8 cellular contexts compared by ENCODE assay signal in genomic region chr10:13074562-13075451, GRCh38. TPM values are rescaled to one million over a fixed set of nuclear protein-coding genes. Genes with fewer than 3 reads are reported as not detected.
A peak's percentile ranks its signal among the peaks of the same experiment; 100 is the strongest.
DNase-seq lines count a peak whose midpoint lies in the region; ATAC-seq and TF ChIP-seq lines count a peak whose summit lies in the region.

No MANE protein-coding gene starts in this region.

- peak overlapping the region; percentile 11 for H3K9ac ChIP-seq in endodermal cell (ENCODE audit: extremely low read depth, low read length, poor library complexity, severe bottlenecking)

- no peaks in the 10 kb centered on the region for H3K4me1 Mint-ChIP-seq in endodermal cell
- H3K4me1 Mint-ChIP-seq in mesothelial cell of epicardium, result peaks cover 9% of the 10 kb centered on the region

- WGBS in endodermal cell (ENCODE audit: insufficient coverage in 1 of 2, insufficient read length in 1 of 2), 2 experiments, result 37 to 41% methylated on average over 14 to 18 of the region's 18 CpGs

- DNase-seq in BE2C, result peak; percentile 76
- DNase-seq in H4 (ENCODE audit: low spot score), result peak; percentile 42
- DNase-seq in NCI-H446 treated with DMSO at 0.1 percent for 48 hours (lab: John Stamatoyannopoulos, UW), result peak; percentile 39
- peak; percentile 48 for DNase-seq in activated CD4-positive, alpha-beta T cell treated with anti-CD3 and anti-CD28 coated beads, Interleukin-2, amount 50 U/mL, for 1 hour
- peak; percentile 94 for DNase-seq in endodermal cell
- DNase-seq in mesothelial cell of epicardium (ENCODE audit: low spot score in 2 of 2, unreplicated experiment in 2 of 2), result peak; percentile 53 to 81
- peak; percentile 30 for DNase-seq in stimulated activated CD8-positive, alpha-beta memory T cell treated with anti-CD3 and anti-CD28 coated beads, Interleukin-7, amount 100 ng/mL, for 24 hours (ENCODE audit: low read depth)

- no peak overlapping the region for H3K27ac ChIP-seq in endodermal cell (ENCODE audit: low read depth, low read length)

- H3K9me3 ChIP-seq in BE2C, result no peaks in the 10 kb centered on the region
- H3K9me3 ChIP-seq in endodermal cell (ENCODE audit: control insufficient read depth, low read length), result peaks cover 15% of the 10 kb centered on the region

- no peak for ATAC-seq in HG02571 (IDR thresholded peaks at IDR 0.05; ENCODE audit: unreplicated experiment)

- no peaks in the 10 kb centered on the region for H3K4me1 ChIP-seq in BE2C
- H3K4me1 ChIP-seq in endodermal cell (ENCODE audit: control insufficient read depth, insufficient read depth, low read length), result no peaks in the 10 kb centered on the region

- peaks cover 4% of the 10 kb centered on the region for H3K36me3 Mint-ChIP-seq in endodermal cell (ENCODE audit: low read depth)
- H3K36me3 Mint-ChIP-seq in mesothelial cell of epicardium, result peaks cover 4% of the 10 kb centered on the region

- TF ChIP-seq CTCF in BE2C (IDR thresholded peaks at IDR 0.05; ENCODE audit: low read depth, low read length) (peak; percentile 85), endodermal cell (conservative IDR thresholded peaks at IDR 0.05) (peak; percentile 95), mesothelial cell of epicardium (IDR thresholded peaks at IDR 0.05; ENCODE audit: unreplicated experiment) (peak; percentile 80)

- no peak overlapping the region for H3K4me3 Mint-ChIP-seq in endodermal cell
- no peak overlapping the region for H3K4me3 Mint-ChIP-seq in mesothelial cell of epicardium

- H3K36me3 ChIP-seq in BE2C, result no peaks in the 10 kb centered on the region
- H3K36me3 ChIP-seq in endodermal cell (ENCODE audit: control insufficient read depth, insufficient read depth, low read length), result no peaks in the 10 kb centered on the region

- no peaks in the 10 kb centered on the region for H3K27me3 Mint-ChIP-seq in endodermal cell (ENCODE audit: insufficient read depth)
- no peaks in the 10 kb centered on the region for H3K27me3 Mint-ChIP-seq in mesothelial cell of epicardium (ENCODE audit: low read depth)

- H3K9me3 Mint-ChIP-seq in endodermal cell, result peaks cover 42% of the 10 kb centered on the region
- H3K9me3 Mint-ChIP-seq in mesothelial cell of epicardium, result peaks cover 15% of the 10 kb centered on the region

- H3K27me3 ChIP-seq in BE2C (no peaks in the 10 kb centered on the region; the same call in 1 of the 2 replicates), endodermal cell (ENCODE audit: control insufficient read depth, insufficient read depth, low read length, poor library complexity, severe bottlenecking) (no peaks in the 10 kb centered on the region)

- H3K4me3 ChIP-seq in BE2C (ENCODE audit: low read depth, low read length) (no peak overlapping the region), endodermal cell (ENCODE audit: low read length) (no peak overlapping the region)

- no peak overlapping the region for H3K27ac Mint-ChIP-seq in endodermal cell
- H3K27ac Mint-ChIP-seq in mesothelial cell of epicardium, result no peak overlapping the region

RNA-seq across cellular contexts. Expression of gene OPTN, which starts 25.2 kb away (rescaled TPM):
- polyA plus RNA-seq in BE2C (2012; ENCODE audit: insufficient read depth, insufficient read length, low read depth), result 15.8 TPM
- 13.1 and 13.7 TPM in 2 replicates for total RNA-seq in H4 (2014; rRNA removed; shearing (Covaris generic))
- 10 to 100 TPM; 22.7 to 23.3 TPM for total RNA-seq in endodermal cell
- polyA plus RNA-seq in endodermal cell (2013, experiment 1 of 2), result 19.6 TPM
- 15.3 TPM for polyA plus RNA-seq in endodermal cell (2013, experiment 2 of 2)
- 33.3 to 36.8 TPM (median 33.7 TPM) in 3 replicates for total RNA-seq in mesothelial cell of epicardium

Comparison
In these comparisons a context has a peak if more than half of its experiments do, and no peak if none do; other contexts are left out.
1. DNase-seq: peak in every context shown above with its lines; median percentile 94 in endodermal cell; 76 in BE2C; 67 in mesothelial cell of epicardium; 48 in activated CD4-positive, alpha-beta T cell treated with anti-CD3 and anti-CD28 coated beads, Interleukin-2, amount 50 U/mL, for 1 hour; 42 in H4; 39 in NCI-H446 treated with DMSO at 0.1 percent for 48 hours; 30 in stimulated activated CD8-positive, alpha-beta memory T cell treated with anti-CD3 and anti-CD28 coated beads, Interleukin-7, amount 100 ng/mL, for 24 hours.